ENCODE assay signal across 8 cellular contexts in genomic region chr6:41940759-41941279, GRCh38. TPM values are rescaled to one million over a fixed set of nuclear protein-coding genes. Genes with fewer than 3 reads are reported as not detected.
DNase-seq lines count a peak whose midpoint lies in the region; ATAC-seq and TF ChIP-seq lines count a peak whose summit lies in the region.

No MANE protein-coding gene starts in this region.

- POLR2A ChIA-PET in activated CD4-positive, alpha-beta memory T cell treated with anti-CD3 and anti-CD28 coated beads for 36 hours (lab: Charles Lee): interaction anchor here (1.0 to 12.8 kb wide), 8 partner anchors 17 to 109 kb away, joined by 4 to 177 read pairs (median 6); partner anchors contain the start of genes BYSL, MED20 and TAF8

- TF ChIP-seq CTCF in endodermal cell (conservative IDR thresholded peaks at IDR 0.05): no peak
- TF ChIP-seq CTCF in mesothelial cell of epicardium (IDR thresholded peaks at IDR 0.05; ENCODE audit: unreplicated experiment): no peak

- peak; percentile 37 for DNase-seq in NCI-H2227 (lab: John Stamatoyannopoulos, UW; ENCODE audit: unreplicated experiment)
- DNase-seq in NCI-H2227 treated with DMSO at 0.1 percent for 48 hours (lab: John Stamatoyannopoulos, UW): no peak
- peak; percentile 56 for DNase-seq in M059J (ENCODE audit: low read depth)
- peak; percentile 71 for DNase-seq in activated CD4-positive, alpha-beta memory T cell treated with anti-CD3 and anti-CD28 coated beads for 36 hours
- DNase-seq in endodermal cell: peak; percentile 78
- DNase-seq in mesothelial cell of epicardium (ENCODE audit: low spot score in 2 of 2, unreplicated experiment in 2 of 2): peak in 1 of 2 experiments; percentile 52

- H3K36me3 Mint-ChIP-seq in activated CD4-positive, alpha-beta memory T cell treated with anti-CD3 and anti-CD28 coated beads for 36 hours: peaks cover 51% of the 10 kb centered on the region
- no peaks in the 10 kb centered on the region for H3K36me3 Mint-ChIP-seq in endodermal cell (ENCODE audit: low read depth)
- H3K36me3 Mint-ChIP-seq in mesothelial cell of epicardium: peaks cover 3% of the 10 kb centered on the region

- H3K36me3 ChIP-seq in endodermal cell (ENCODE audit: control insufficient read depth, insufficient read depth, low read length): peaks cover 9% of the 10 kb centered on the region
- peaks cover 4 to 6% of the 10 kb centered on the region in 2 donors for H3K36me3 ChIP-seq in stomach smooth muscle (ENCODE audit: control insufficient read depth in 2 of 2, insufficient read depth in 2 of 2, low read length in 2 of 2)

- H3K27ac ChIP-seq in endodermal cell (ENCODE audit: low read depth, low read length) (no peak overlapping the region), stomach smooth muscle (ENCODE audit: low read length) (peak overlapping the region; percentile 41)

- H3K9ac ChIP-seq in endodermal cell (ENCODE audit: extremely low read depth, low read length, poor library complexity, severe bottlenecking): peak overlapping the region; percentile 27
- peak overlapping the region; percentile 73 to 76 for H3K9ac ChIP-seq in stomach smooth muscle (ENCODE audit: low read length in 2 of 2)

- WGBS in endodermal cell (ENCODE audit: insufficient coverage in 1 of 2, insufficient read length in 1 of 2), 2 experiments: 0% methylated on average over 3 to 38 of the region's 38 CpGs

- CTCF ChIA-PET in activated CD4-positive, alpha-beta memory T cell treated with anti-CD3 and anti-CD28 coated beads for 36 hours (lab: Charles Lee): interaction anchor here (1.1 to 18.7 kb wide), 6 partner anchors 10 to 164 kb away, joined by 3 to 470 read pairs (median 5); partner anchors contain the start of genes BYSL, MED20 and TAF8

- H3K27ac Mint-ChIP-seq in activated CD4-positive, alpha-beta memory T cell treated with anti-CD3 and anti-CD28 coated beads for 36 hours: peak overlapping the region; percentile 90
- H3K27ac Mint-ChIP-seq in endodermal cell (no peak overlapping the region), mesothelial cell of epicardium (peak overlapping the region; percentile 94)

- H3K4me3 ChIP-seq in endodermal cell (ENCODE audit: low read length) (peak overlapping the region; percentile 85), stomach smooth muscle (ENCODE audit: low read length in 2 of 2) (peak overlapping the region; percentile 80 to 89)

- H3K27me3 ChIP-seq in endodermal cell (ENCODE audit: control insufficient read depth, insufficient read depth, low read length, poor library complexity, severe bottlenecking) (no peaks in the 10 kb centered on the region), stomach smooth muscle (ENCODE audit: control insufficient read depth in 1 of 2, insufficient read depth in 2 of 2, low read length in 2 of 2) (no peaks in the 10 kb centered on the region)

- peaks cover 54% of the 10 kb centered on the region for H3K4me1 Mint-ChIP-seq in activated CD4-positive, alpha-beta memory T cell treated with anti-CD3 and anti-CD28 coated beads for 36 hours (ENCODE audit: low read depth)
- peaks cover 24% of the 10 kb centered on the region for H3K4me1 Mint-ChIP-seq in endodermal cell
- peaks cover 44% of the 10 kb centered on the region for H3K4me1 Mint-ChIP-seq in mesothelial cell of epicardium

- peak overlapping the region; percentile 99 for H3K4me3 Mint-ChIP-seq in activated CD4-positive, alpha-beta memory T cell treated with anti-CD3 and anti-CD28 coated beads for 36 hours
- H3K4me3 Mint-ChIP-seq in endodermal cell (peak overlapping the region; percentile 69), mesothelial cell of epicardium (peak overlapping the region; percentile 83)

- H3K27me3 Mint-ChIP-seq in activated CD4-positive, alpha-beta memory T cell treated with anti-CD3 and anti-CD28 coated beads for 36 hours: no peaks in the 10 kb centered on the region
- H3K27me3 Mint-ChIP-seq in endodermal cell (ENCODE audit: insufficient read depth) (peaks cover 16% of the 10 kb centered on the region), mesothelial cell of epicardium (ENCODE audit: low read depth) (no peaks in the 10 kb centered on the region)

- ATAC-seq in HG02759 (IDR thresholded peaks at IDR 0.05; ENCODE audit: unreplicated experiment): no peak

- no peaks in the 10 kb centered on the region for H3K9me3 Mint-ChIP-seq in activated CD4-positive, alpha-beta memory T cell treated with anti-CD3 and anti-CD28 coated beads for 36 hours
- H3K9me3 Mint-ChIP-seq in endodermal cell (no peaks in the 10 kb centered on the region), mesothelial cell of epicardium (no peaks in the 10 kb centered on the region)

- intact Hi-C loops in activated CD4-positive, alpha-beta memory T cell treated with anti-CD3 and anti-CD28 coated beads for 36 hours (cut with micrococcal nuclease): loop anchor here (1.0 to 5.0 kb wide), 2 partner anchors 20 to 36 kb away; partner anchors contain the start of genes BYSL and MED20

- H3K4me1 ChIP-seq in endodermal cell (ENCODE audit: control insufficient read depth, insufficient read depth, low read length) (peaks cover 3% of the 10 kb centered on the region), stomach smooth muscle (ENCODE audit: control insufficient read depth, insufficient read depth, low read length) (peaks cover 51% of the 10 kb centered on the region)

- no peaks in the 10 kb centered on the region for H3K9me3 ChIP-seq in endodermal cell (ENCODE audit: control insufficient read depth, low read length)
- H3K9me3 ChIP-seq in stomach smooth muscle (ENCODE audit: control insufficient read depth in 2 of 2, low read length in 2 of 2): no peaks in the 10 kb centered on the region

RNA-seq across cellular contexts. Expression of gene CCND3, which starts 0.8 kb away (rescaled TPM):
- total RNA-seq in M059J (2014; rRNA removed; shearing (Covaris generic)): 141 and 146 TPM in 2 replicates
- 100 to 1,000 TPM; 570 to 573 TPM for total RNA-seq in activated CD4-positive, alpha-beta memory T cell treated with anti-CD3 and anti-CD28 coated beads for 36 hours
- 10 to 100 TPM in 1 of 2 donors, 1 to 10 TPM in 1; 8.5 to 11.7 TPM for total RNA-seq in endodermal cell
- 16.0 TPM for polyA plus RNA-seq in endodermal cell (2013, experiment 1 of 2)
- polyA plus RNA-seq in endodermal cell (2013, experiment 2 of 2): 15.9 TPM
- 37.2 to 42.0 TPM (median 39.5 TPM) in 3 replicates for total RNA-seq in mesothelial cell of epicardium

RNA-seq across cellular contexts. Expression of gene BYSL, which starts 19.5 kb away (rescaled TPM):
- 16.0 and 19.2 TPM in 2 replicates for total RNA-seq in M059J (2014; rRNA removed; shearing (Covaris generic))
- 10 to 100 TPM; 46.6 to 51.0 TPM for total RNA-seq in activated CD4-positive, alpha-beta memory T cell treated with anti-CD3 and anti-CD28 coated beads for 36 hours
- total RNA-seq in endodermal cell: 10 to 100 TPM; 29.4 to 36.3 TPM
- 35.8 TPM for polyA plus RNA-seq in endodermal cell (2013, experiment 1 of 2)
- polyA plus RNA-seq in endodermal cell (2013, experiment 2 of 2): 29.1 TPM
- total RNA-seq in mesothelial cell of epicardium: 32.7 to 36.5 TPM (median 32.8 TPM) in 3 replicates

RNA-seq across cellular contexts. Expression of gene MED20, which starts 19.9 kb away (rescaled TPM):
- 23.5 and 49.9 TPM in 2 replicates for total RNA-seq in M059J (2014; rRNA removed; shearing (Covaris generic))
- total RNA-seq in activated CD4-positive, alpha-beta memory T cell treated with anti-CD3 and anti-CD28 coated beads for 36 hours: 10 to 100 TPM; 18.2 to 18.3 TPM
- 10 to 100 TPM; 27.4 to 38.4 TPM for total RNA-seq in endodermal cell
- polyA plus RNA-seq in endodermal cell (2013, experiment 1 of 2): 24.3 TPM
- 22.4 TPM for polyA plus RNA-seq in endodermal cell (2013, experiment 2 of 2)
- total RNA-seq in mesothelial cell of epicardium: 24.1 to 25.1 TPM (median 25.1 TPM) in 3 replicates

RNA-seq across cellular contexts. Expression of gene USP49, which starts 45.6 kb away (rescaled TPM):
- total RNA-seq in M059J (2014; rRNA removed; shearing (Covaris generic)): 2.6 and 3.6 TPM in 2 replicates
- total RNA-seq in activated CD4-positive, alpha-beta memory T cell treated with anti-CD3 and anti-CD28 coated beads for 36 hours: 1 to 10 TPM; 6.1 to 6.3 TPM
- 10 to 100 TPM; 14.0 to 18.9 TPM for total RNA-seq in endodermal cell
- 17.2 TPM for polyA plus RNA-seq in endodermal cell (2013, experiment 1 of 2)
- polyA plus RNA-seq in endodermal cell (2013, experiment 2 of 2): 14.8 TPM
- total RNA-seq in mesothelial cell of epicardium: 12.0 to 13.8 TPM (median 12.1 TPM) in 3 replicates
